In genomic region chr10:3949741-3950140, GRCh38 we compare ENCODE assay signal across 25 cellular contexts.
A peak's percentile ranks its signal among the peaks of the same experiment; 100 is the strongest.
DNase-seq lines count a peak whose midpoint lies in the region; ATAC-seq lines count a peak whose summit lies in the region.
"Had no signal": no experiment of that assay in that cellular context is flagged by ENCODE, and none has a peak within 500 bp of the region (broad histone marks: within the 10 kb centered on the region; RNA-seq: fewer than 3 reads in every experiment).

No MANE protein-coding gene starts in this region.

- no peaks in the 10 kb centered on the region for H3K79me1 ChIP-seq in mesenchymal stem cell (replicated peaks; ENCODE audit: low read length, poor library complexity, severe bottlenecking)

- H3K4me3 ChIP-seq in mesenchymal stem cell (ENCODE audit: insufficient read depth in 1 of 2, low read depth in 1 of 2, low read length in 2 of 2): no peak overlapping the region
- H3K4me3 ChIP-seq: BLaER1 treated with 17β-estradiol and CSF1 and Interleukin-3, amounts not matched to agents 10 nM and 100 nM had no signal

- H2AK5ac ChIP-seq in mesenchymal stem cell (ENCODE audit: low read length, severe bottlenecking): no peak overlapping the region

- H3K27me3 ChIP-seq in mesenchymal stem cell (ENCODE audit: control insufficient read depth in 1 of 2, insufficient read depth in 1 of 2, low read length in 2 of 2): no peaks in the 10 kb centered on the region
- H3K27me3 ChIP-seq: BLaER1 treated with 17β-estradiol and CSF1 and Interleukin-3, amounts not matched to agents 10 nM and 100 nM had no signal

- H3K14ac ChIP-seq in mesenchymal stem cell (ENCODE audit: low read length in 2 of 2): no peak overlapping the region

- peaks cover 3% of the 10 kb centered on the region for H3K4me1 ChIP-seq in mesenchymal stem cell (ENCODE audit: control insufficient read depth, insufficient read depth, low read depth, low read length)

- H3K18ac ChIP-seq in mesenchymal stem cell (ENCODE audit: low read depth in 1 of 2, low read length in 2 of 2): no peak overlapping the region

- H3K27ac Mint-ChIP-seq in activated naive CD4-positive, alpha-beta T cell treated with anti-CD3 and anti-CD28 coated beads, Interleukin-2, amount 10 ng/mL, durations not matched to agents 7 days and 5 days: peak overlapping the region; percentile 87
- H3K27ac Mint-ChIP-seq in activated naive CD4-positive, alpha-beta T cell treated with anti-CD3 and anti-CD28 coated beads for 36 hours: no peak overlapping the region
- peak overlapping the region; percentile 36 for H3K27ac Mint-ChIP-seq in activated T-helper 17 cell treated with anti-CD3 and anti-CD28 coated beads, Interleukin-2, amount 50 U/mL, for 72 hours
- H3K27ac Mint-ChIP-seq in stimulated activated effector memory CD8-positive, alpha-beta T cell treated with anti-CD3 and anti-CD28 coated beads, Interleukin-12 subunit alpha, Interleukin-12 subunit beta, amount 100 ng/mL, for 72 hours: peak overlapping the region; percentile 79

- H3K36me3 ChIP-seq in mesenchymal stem cell (ENCODE audit: control insufficient read depth in 1 of 2, insufficient read depth in 2 of 2, low read depth in 1 of 2, low read length in 2 of 2): no peaks in the 10 kb centered on the region
- H3K36me3 ChIP-seq: BLaER1 treated with 17β-estradiol and CSF1 and Interleukin-3, amounts not matched to agents 10 nM and 100 nM had no signal

- no peak for ATAC-seq in activated T-helper 17 cell treated with anti-CD3 and anti-CD28 coated beads, Interleukin-2, amount 50 U/mL, for 72 hours (replicated peaks)
- no peak for ATAC-seq in stimulated activated effector memory CD8-positive, alpha-beta T cell treated with anti-CD3 and anti-CD28 coated beads, Interleukin-12 subunit alpha, Interleukin-12 subunit beta, amount 100 ng/mL, for 72 hours
- no peak for ATAC-seq in GM18909 (IDR thresholded peaks at IDR 0.05; ENCODE audit: poor library complexity, unreplicated experiment)
- ATAC-seq: HCT116, left cardiac atrium had no signal

- no peak for DNase-seq in activated naive CD4-positive, alpha-beta T cell treated with anti-CD3 and anti-CD28 coated beads, Interleukin-2, amount 10 ng/mL, durations not matched to agents 7 days and 5 days
- no peak for DNase-seq in activated naive CD4-positive, alpha-beta T cell treated with anti-CD3 and anti-CD28 coated beads for 36 hours
- DNase-seq in mesenchymal stem cell: no peak
- DNase-seq in stimulated activated effector memory CD8-positive, alpha-beta T cell treated with anti-CD3 and anti-CD28 coated beads, Interleukin-12 subunit alpha, Interleukin-12 subunit beta, amount 100 ng/mL, for 72 hours (ENCODE audit: low spot score in 2 of 2): no peak
- DNase-seq in SKM-1 treated with dmso at 0.1 percent for 144 hours (lab: John Stamatoyannopoulos, UW; ENCODE audit: unreplicated experiment): no peak
- DNase-seq in NOMO-1 treated with DMSO at 0.1 percent for 48 hours (lab: John Stamatoyannopoulos, UW; ENCODE audit: unreplicated experiment): no peak
- DNase-seq: ACHN; activated CD4-positive, CD25-positive, alpha-beta regulatory T cell treated with anti-CD3 and anti-CD28 coated beads, Interleukin-2, amount 50 U/mL, for 72 hours; activated CD8-positive, alpha-beta memory T cell treated with anti-CD3 and anti-CD28 coated beads, Interleukin-2, amount 50 U/mL, for 4 hours; activated effector memory CD4-positive, alpha-beta T cell treated with anti-CD3 and anti-CD28 coated beads, Interleukin-2, amount 50 U/mL, for 16 hours; glutamatergic neuron; KG1; left cardiac atrium; naive B cell; NCI-H1930; NCI-H2227 treated with DMSO at 0.1 percent for 48 hours; NCI-H748 treated with DMSO at 0.1 percent for 48 hours; posterior cingulate gyrus; Right ventricle myocardium superior had no signal

- H3K36me3 Mint-ChIP-seq in activated naive CD4-positive, alpha-beta T cell treated with anti-CD3 and anti-CD28 coated beads, Interleukin-2, amount 10 ng/mL, durations not matched to agents 7 days and 5 days: peaks cover 11% of the 10 kb centered on the region
- no peaks in the 10 kb centered on the region for H3K36me3 Mint-ChIP-seq in activated naive CD4-positive, alpha-beta T cell treated with anti-CD3 and anti-CD28 coated beads for 36 hours (ENCODE audit: low read depth)
- H3K36me3 Mint-ChIP-seq in activated T-helper 17 cell treated with anti-CD3 and anti-CD28 coated beads, Interleukin-2, amount 50 U/mL, for 72 hours (ENCODE audit: low read depth): peaks cover 4% of the 10 kb centered on the region
- H3K36me3 Mint-ChIP-seq in stimulated activated effector memory CD8-positive, alpha-beta T cell treated with anti-CD3 and anti-CD28 coated beads, Interleukin-12 subunit alpha, Interleukin-12 subunit beta, amount 100 ng/mL, for 72 hours: peaks cover 24% of the 10 kb centered on the region
- H3K36me3 Mint-ChIP-seq: memory B cell, naive B cell had no signal

- H3K4ac ChIP-seq in mesenchymal stem cell (ENCODE audit: low read depth in 1 of 2, low read length in 2 of 2): no peak overlapping the region

- H3K9ac ChIP-seq in mesenchymal stem cell (ENCODE audit: low read length): no peak overlapping the region
- H3K9ac ChIP-seq: BLaER1 treated with 17β-estradiol and CSF1 and Interleukin-3, amounts not matched to agents 10 nM and 100 nM had no signal

- peak overlapping the region; percentile 1 for H4K91ac ChIP-seq in mesenchymal stem cell (ENCODE audit: low read length)

- H4K8ac ChIP-seq in mesenchymal stem cell (ENCODE audit: low read length): no peak overlapping the region

- peaks cover 74% of the 10 kb centered on the region for H3K4me1 Mint-ChIP-seq in activated naive CD4-positive, alpha-beta T cell treated with anti-CD3 and anti-CD28 coated beads, Interleukin-2, amount 10 ng/mL, durations not matched to agents 7 days and 5 days
- peaks cover 41% of the 10 kb centered on the region for H3K4me1 Mint-ChIP-seq in activated naive CD4-positive, alpha-beta T cell treated with anti-CD3 and anti-CD28 coated beads for 36 hours (ENCODE audit: low read depth)
- H3K4me1 Mint-ChIP-seq in activated T-helper 17 cell treated with anti-CD3 and anti-CD28 coated beads, Interleukin-2, amount 50 U/mL, for 72 hours: peaks cover 22% of the 10 kb centered on the region
- H3K4me1 Mint-ChIP-seq in stimulated activated effector memory CD8-positive, alpha-beta T cell treated with anti-CD3 and anti-CD28 coated beads, Interleukin-12 subunit alpha, Interleukin-12 subunit beta, amount 100 ng/mL, for 72 hours: peaks cover 56% of the 10 kb centered on the region
- H3K4me1 Mint-ChIP-seq: memory B cell had no signal

- H3K23ac ChIP-seq in mesenchymal stem cell (ENCODE audit: low read length in 2 of 2): no peak overlapping the region

- H2BK120ac ChIP-seq in mesenchymal stem cell (ENCODE audit: low read depth, low read length): no peak overlapping the region

- 79% methylated on average over 10 of the region's 10 CpGs for WGBS in mesenchymal stem cell

- H3K27me3 Mint-ChIP-seq in activated naive CD4-positive, alpha-beta T cell treated with anti-CD3 and anti-CD28 coated beads, Interleukin-2, amount 10 ng/mL, durations not matched to agents 7 days and 5 days: no peaks in the 10 kb centered on the region
- H3K27me3 Mint-ChIP-seq in activated naive CD4-positive, alpha-beta T cell treated with anti-CD3 and anti-CD28 coated beads for 36 hours (ENCODE audit: low read depth): no peaks in the 10 kb centered on the region
- no peaks in the 10 kb centered on the region for H3K27me3 Mint-ChIP-seq in activated T-helper 17 cell treated with anti-CD3 and anti-CD28 coated beads, Interleukin-2, amount 50 U/mL, for 72 hours

- CTCF ChIA-PET in activated naive CD4-positive, alpha-beta T cell treated with anti-CD3 and anti-CD28 coated beads, Interleukin-2, amount 10 ng/mL, durations not matched to agents 7 days and 5 days (lab: Charles Lee): interaction anchor here (1.0 to 2.7 kb wide), 3 partner anchors 11 to 180 kb away, joined by 3 to 13 read pairs (median 5); no protein-coding TSS in a partner anchor
- CTCF ChIA-PET in activated naive CD4-positive, alpha-beta T cell treated with anti-CD3 and anti-CD28 coated beads for 36 hours (lab: Charles Lee): interaction anchor here (0.8 kb wide), 1 partner anchor 11 kb away, joined by 5 read pairs; no protein-coding TSS in a partner anchor

- H3K27ac ChIP-seq in mesenchymal stem cell (ENCODE audit: low read length, poor library complexity, severe bottlenecking): no peak overlapping the region
- H3K27ac ChIP-seq: BLaER1 treated with 17β-estradiol and CSF1 and Interleukin-3, amounts not matched to agents 10 nM and 100 nM had no signal

- H3K9me3 ChIP-seq in mesenchymal stem cell (ENCODE audit: control insufficient read depth, low read length): no peaks in the 10 kb centered on the region

- peaks cover 5% of the 10 kb centered on the region for H3K9me3 Mint-ChIP-seq in activated naive CD4-positive, alpha-beta T cell treated with anti-CD3 and anti-CD28 coated beads, Interleukin-2, amount 10 ng/mL, durations not matched to agents 7 days and 5 days
- H3K9me3 Mint-ChIP-seq in activated naive CD4-positive, alpha-beta T cell treated with anti-CD3 and anti-CD28 coated beads for 36 hours: no peaks in the 10 kb centered on the region
- H3K9me3 Mint-ChIP-seq in activated T-helper 17 cell treated with anti-CD3 and anti-CD28 coated beads, Interleukin-2, amount 50 U/mL, for 72 hours: no peaks in the 10 kb centered on the region
- no peaks in the 10 kb centered on the region for H3K9me3 Mint-ChIP-seq in stimulated activated effector memory CD8-positive, alpha-beta T cell treated with anti-CD3 and anti-CD28 coated beads, Interleukin-12 subunit alpha, Interleukin-12 subunit beta, amount 100 ng/mL, for 72 hours
- H3K9me3 Mint-ChIP-seq: dendritic cell treated with granulocyte-macrophage colony-stimulating factor and Interleukin-4, amounts not matched to agents 40 ng/mL and 50 ng/mL, for 4 days; memory B cell had no signal

- no peak overlapping the region for H2BK5ac ChIP-seq in mesenchymal stem cell (ENCODE audit: low read depth, low read length, poor library complexity, severe bottlenecking)

- no peak overlapping the region for H2BK12ac ChIP-seq in mesenchymal stem cell (ENCODE audit: low read length in 2 of 2)

- H3K4me3 Mint-ChIP-seq in activated naive CD4-positive, alpha-beta T cell treated with anti-CD3 and anti-CD28 coated beads, Interleukin-2, amount 10 ng/mL, durations not matched to agents 7 days and 5 days: no peak overlapping the region
- no peak overlapping the region for H3K4me3 Mint-ChIP-seq in activated naive CD4-positive, alpha-beta T cell treated with anti-CD3 and anti-CD28 coated beads for 36 hours
- H3K4me3 Mint-ChIP-seq in activated T-helper 17 cell treated with anti-CD3 and anti-CD28 coated beads, Interleukin-2, amount 50 U/mL, for 72 hours: no peak overlapping the region
- H3K4me3 Mint-ChIP-seq in stimulated activated effector memory CD8-positive, alpha-beta T cell treated with anti-CD3 and anti-CD28 coated beads, Interleukin-12 subunit alpha, Interleukin-12 subunit beta, amount 100 ng/mL, for 72 hours: peak overlapping the region; percentile 17
- H3K4me3 Mint-ChIP-seq: dendritic cell treated with granulocyte-macrophage colony-stimulating factor and Interleukin-4, amounts not matched to agents 40 ng/mL and 50 ng/mL, for 4 days; memory B cell; naive B cell had no signal

- no peak overlapping the region for H2AFZ ChIP-seq in mesenchymal stem cell (ENCODE audit: low read depth, low read length)

- H3K4me2 ChIP-seq in mesenchymal stem cell (ENCODE audit: low read length, poor library complexity, severe bottlenecking): no peak overlapping the region
- H3K4me2 ChIP-seq: BLaER1 treated with 17β-estradiol and CSF1 and Interleukin-3, amounts not matched to agents 10 nM and 100 nM had no signal

- H2BK15ac ChIP-seq in mesenchymal stem cell (ENCODE audit: low read depth, poor library complexity, severe bottlenecking): no peak overlapping the region

- intact Hi-C loops in activated naive CD4-positive, alpha-beta T cell treated with anti-CD3 and anti-CD28 coated beads for 36 hours (cut with micrococcal nuclease): no loop called here
